In the genomic region with DNA sequence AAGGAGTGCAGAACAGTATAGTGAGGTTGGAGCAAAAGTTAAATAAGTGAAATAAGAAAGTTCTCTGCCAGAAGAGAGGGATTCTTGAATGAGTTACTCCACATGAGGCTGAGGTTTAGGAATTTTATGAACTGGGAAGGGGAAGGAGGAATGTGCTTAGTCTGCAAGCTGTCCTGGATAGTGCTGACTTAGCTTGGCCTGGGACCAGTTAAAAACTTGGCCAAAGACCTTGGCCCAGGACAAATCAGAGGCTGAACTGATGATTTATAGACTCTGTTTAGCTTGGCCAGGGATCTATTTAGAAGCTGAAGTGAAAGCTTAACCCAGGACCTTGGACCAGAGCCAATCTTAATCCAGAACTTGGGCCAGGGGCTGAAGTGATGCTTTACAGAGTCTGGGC, we compare ENCODE assay signal across 2 cellular contexts.
TF ChIP-seq lines count a peak whose summit lies in the region.

No MANE protein-coding gene starts in this region.

TF ChIP-seq in liver, 16 proteins besides CTCF, POLR2A, EP300 and RAD21 (continued from another document):
- TF ChIP-seq, protein P1, sequence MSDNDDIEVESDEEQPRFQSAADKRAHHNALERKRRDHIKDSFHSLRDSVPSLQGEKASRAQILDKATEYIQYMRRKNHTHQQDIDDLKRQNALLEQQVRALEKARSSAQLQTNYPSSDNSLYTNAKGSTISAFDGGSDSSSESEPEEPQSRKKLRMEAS (IDR thresholded peaks at IDR 0.05), result peak; percentile 23
- peak in 1 of 2 donors; percentile 63 for TF ChIP-seq HNF4A (conservative IDR thresholded peaks at IDR 0.05)
- TF ChIP-seq RXRA (IDR thresholded peaks at IDR 0.05), result peak in 1 of 2 donors; percentile 46
- TF ChIP-seq TAF1 (conservative IDR thresholded peaks at IDR 0.05), result no peak
- peak; percentile 29 for TF ChIP-seq FOXA2 (IDR thresholded peaks at IDR 0.05)

TF ChIP-seq in HepG2, 621 proteins besides CTCF, POLR2A, EP300 and RAD21 (continued from another document):
- no peak for TF ChIP-seq ZSCAN20 (CRISPR knock-in tag; IDR thresholded peaks at IDR 0.05; ENCODE audit: borderline replicate concordance)
- TF ChIP-seq, protein P2, sequence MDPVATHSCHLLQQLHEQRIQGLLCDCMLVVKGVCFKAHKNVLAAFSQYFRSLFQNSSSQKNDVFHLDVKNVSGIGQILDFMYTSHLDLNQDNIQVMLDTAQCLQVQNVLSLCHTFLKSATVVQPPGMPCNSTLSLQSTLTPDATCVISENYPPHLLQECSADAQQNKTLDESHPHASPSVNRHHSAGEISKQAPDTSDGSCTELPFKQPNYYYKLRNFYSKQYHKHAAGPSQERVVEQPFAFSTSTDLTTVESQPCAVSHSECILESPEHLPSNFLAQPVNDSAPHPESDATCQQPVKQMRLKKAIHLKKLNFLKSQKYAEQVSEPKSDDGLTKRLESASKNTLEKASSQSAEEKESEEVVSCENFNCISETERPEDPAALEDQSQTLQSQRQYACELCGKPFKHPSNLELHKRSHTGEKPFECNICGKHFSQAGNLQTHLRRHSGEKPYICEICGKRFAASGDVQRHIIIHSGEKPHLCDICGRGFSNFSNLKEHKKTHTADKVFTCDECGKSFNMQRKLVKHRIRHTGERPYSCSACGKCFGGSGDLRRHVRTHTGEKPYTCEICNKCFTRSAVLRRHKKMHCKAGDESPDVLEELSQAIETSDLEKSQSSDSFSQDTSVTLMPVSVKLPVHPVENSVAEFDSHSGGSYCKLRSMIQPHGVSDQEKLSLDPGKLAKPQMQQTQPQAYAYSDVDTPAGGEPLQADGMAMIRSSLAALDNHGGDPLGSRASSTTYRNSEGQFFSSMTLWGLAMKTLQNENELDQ (CRISPR knock-in tag; IDR thresholded peaks at IDR 0.05; ENCODE audit: borderline replicate concordance), result no peak
- no peak for TF ChIP-seq ZBTB20 (CRISPR knock-in tag; IDR thresholded peaks at IDR 0.05; ENCODE audit: borderline replicate concordance, low read depth)
- TF ChIP-seq, protein P3, sequence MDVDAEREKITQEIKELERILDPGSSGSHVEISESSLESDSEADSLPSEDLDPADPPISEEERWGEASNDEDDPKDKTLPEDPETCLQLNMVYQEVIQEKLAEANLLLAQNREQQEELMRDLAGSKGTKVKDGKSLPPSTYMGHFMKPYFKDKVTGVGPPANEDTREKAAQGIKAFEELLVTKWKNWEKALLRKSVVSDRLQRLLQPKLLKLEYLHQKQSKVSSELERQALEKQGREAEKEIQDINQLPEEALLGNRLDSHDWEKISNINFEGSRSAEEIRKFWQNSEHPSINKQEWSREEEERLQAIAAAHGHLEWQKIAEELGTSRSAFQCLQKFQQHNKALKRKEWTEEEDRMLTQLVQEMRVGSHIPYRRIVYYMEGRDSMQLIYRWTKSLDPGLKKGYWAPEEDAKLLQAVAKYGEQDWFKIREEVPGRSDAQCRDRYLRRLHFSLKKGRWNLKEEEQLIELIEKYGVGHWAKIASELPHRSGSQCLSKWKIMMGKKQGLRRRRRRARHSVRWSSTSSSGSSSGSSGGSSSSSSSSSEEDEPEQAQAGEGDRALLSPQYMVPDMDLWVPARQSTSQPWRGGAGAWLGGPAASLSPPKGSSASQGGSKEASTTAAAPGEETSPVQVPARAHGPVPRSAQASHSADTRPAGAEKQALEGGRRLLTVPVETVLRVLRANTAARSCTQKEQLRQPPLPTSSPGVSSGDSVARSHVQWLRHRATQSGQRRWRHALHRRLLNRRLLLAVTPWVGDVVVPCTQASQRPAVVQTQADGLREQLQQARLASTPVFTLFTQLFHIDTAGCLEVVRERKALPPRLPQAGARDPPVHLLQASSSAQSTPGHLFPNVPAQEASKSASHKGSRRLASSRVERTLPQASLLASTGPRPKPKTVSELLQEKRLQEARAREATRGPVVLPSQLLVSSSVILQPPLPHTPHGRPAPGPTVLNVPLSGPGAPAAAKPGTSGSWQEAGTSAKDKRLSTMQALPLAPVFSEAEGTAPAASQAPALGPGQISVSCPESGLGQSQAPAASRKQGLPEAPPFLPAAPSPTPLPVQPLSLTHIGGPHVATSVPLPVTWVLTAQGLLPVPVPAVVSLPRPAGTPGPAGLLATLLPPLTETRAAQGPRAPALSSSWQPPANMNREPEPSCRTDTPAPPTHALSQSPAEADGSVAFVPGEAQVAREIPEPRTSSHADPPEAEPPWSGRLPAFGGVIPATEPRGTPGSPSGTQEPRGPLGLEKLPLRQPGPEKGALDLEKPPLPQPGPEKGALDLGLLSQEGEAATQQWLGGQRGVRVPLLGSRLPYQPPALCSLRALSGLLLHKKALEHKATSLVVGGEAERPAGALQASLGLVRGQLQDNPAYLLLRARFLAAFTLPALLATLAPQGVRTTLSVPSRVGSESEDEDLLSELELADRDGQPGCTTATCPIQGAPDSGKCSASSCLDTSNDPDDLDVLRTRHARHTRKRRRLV (CRISPR knock-in tag; IDR thresholded peaks at IDR 0.05), result no peak
- TF ChIP-seq NRL (CRISPR knock-in tag; IDR thresholded peaks at IDR 0.05; ENCODE audit: borderline replicate concordance), result no peak
- TF ChIP-seq SMARCE1 (IDR thresholded peaks at IDR 0.05; ENCODE audit: borderline replicate concordance), result no peak
- TF ChIP-seq TBL1XR1 (IDR thresholded peaks at IDR 0.05; ENCODE audit: borderline replicate concordance, low read length, partially characterized antibody), result no peak
- no peak for TF ChIP-seq MATR3 (CRISPR knock-in tag; IDR thresholded peaks at IDR 0.05)
